30 cellular contexts compared by ENCODE assay signal in genomic region chr2:144971937-144972336, GRCh38.
"Had no signal": no experiment of that assay in that cellular context is flagged by ENCODE, and none has a peak within 500 bp of the region (broad histone marks: within the 10 kb centered on the region; RNA-seq: fewer than 3 reads in every experiment).

No MANE protein-coding gene starts in this region.

- H3K79me2 ChIP-seq: parathyroid adenoma had no signal

- H3K9me3 ChIP-seq: psoas muscle, right lobe of liver, testis, uterus had no signal

- H3K4me2 ChIP-seq: neural progenitor cell had no signal

- H3K4me1 ChIP-seq: neural progenitor cell, parathyroid adenoma, psoas muscle, right lobe of liver, sigmoid colon, suprapubic skin, testis, tibial artery, transverse colon, upper lobe of right lung, uterus had no signal

- H2AFZ ChIP-seq: neural progenitor cell, parathyroid adenoma had no signal

- H3K27ac Mint-ChIP-seq: naive thymus-derived CD8-positive, alpha-beta T cell; natural killer cell treated with Interleukin-12 subunit alpha and Interleukin-12 subunit beta and Interleukin-15 and Interleukin-18, amount 100 ng/mL, for 72 hours; nephron progenitor cell; neural progenitor cell; progenitor cell of endocrine pancreas; stimulated activated memory B cell treated with anti-CD40 and anti-IgM and Interleukin-4, amounts not matched to agents 10 μg/mL and 1 μg/mL and 100 μg/mL, for 72 hours; stimulated activated naive CD8-positive, alpha-beta T cell treated with anti-CD3 and anti-CD28 coated beads, Interleukin-15, amount 100 ng/mL, for 72 hours; type B pancreatic cell had no signal

- DNase-seq: naive thymus-derived CD8-positive, alpha-beta T cell; nephron progenitor cell; occipital lobe; ovary; posterior cingulate gyrus; psoas muscle; right cardiac atrium; right lobe of liver; sigmoid colon; small intestine; stimulated activated CD4-positive, alpha-beta T cell treated with anti-CD3 and anti-CD28 coated beads, Interleukin-15, amount 100 ng/mL, for 24 hours; stimulated activated CD4-positive, alpha-beta T cell treated with anti-CD3 and anti-CD28 coated beads, Interleukin-2, amount 100 ng/mL, for 24 hours; stimulated activated CD4-positive, alpha-beta T cell treated with anti-CD3 and anti-CD28 coated beads, Interleukin-2, amount 100 ng/mL, for 48 hours; stimulated activated CD4-positive, alpha-beta T cell treated with anti-CD3 and anti-CD28 coated beads, Interleukin-4, amount 100 ng/mL, for 24 hours; stimulated activated naive CD4-positive, alpha-beta T cell; stimulated activated naive CD8-positive, alpha-beta T cell treated with anti-CD3 and anti-CD28 coated beads, Interleukin-15, amount 100 ng/mL, for 72 hours; stimulated activated naive CD8-positive, alpha-beta T cell treated with anti-CD3 and anti-CD28 coated beads, Interleukin-15, Interleukin-2, amounts not matched to agents 100 U/mL and 50 U/mL, for 24 hours; substantia nigra; testis; tibial artery; transverse colon; upper lobe of right lung; uterus had no signal

- ATAC-seq: naive thymus-derived CD8-positive, alpha-beta T cell; psoas muscle; right cardiac atrium; right lobe of liver; stimulated activated memory B cell treated with anti-CD40 and anti-IgM and Interleukin-4, amounts not matched to agents 10 μg/mL and 1 μg/mL and 100 μg/mL, for 72 hours; stimulated activated naive CD8-positive, alpha-beta T cell treated with anti-CD3 and anti-CD28 coated beads, Interleukin-15, amount 100 ng/mL, for 72 hours; stimulated activated naive CD8-positive, alpha-beta T cell treated with anti-CD3 and anti-CD28 coated beads, Interleukin-15, Interleukin-2, amounts not matched to agents 100 U/mL and 50 U/mL, for 24 hours; upper lobe of right lung had no signal

- H3K36me3 Mint-ChIP-seq: stimulated activated memory B cell treated with anti-CD40 and anti-IgM and Interleukin-4, amounts not matched to agents 10 μg/mL and 1 μg/mL and 100 μg/mL, for 72 hours had no signal

- H3K36me3 ChIP-seq: neural progenitor cell, ovary, right lobe of liver, sigmoid colon, suprapubic skin, tibial artery, transverse colon, upper lobe of right lung, uterus had no signal

- H3K4me3 ChIP-seq: neural progenitor cell, ovary, psoas muscle, right lobe of liver, sigmoid colon, suprapubic skin, testis, tibial artery, transverse colon, upper lobe of right lung, uterus had no signal

- H3K27ac ChIP-seq: neural progenitor cell, ovary, parathyroid adenoma, psoas muscle, right lobe of liver, sigmoid colon, suprapubic skin, testis, tibial artery, transverse colon, upper lobe of right lung, uterus had no signal

- H3K4me3 Mint-ChIP-seq: naive thymus-derived CD8-positive, alpha-beta T cell; natural killer cell treated with Interleukin-12 subunit alpha and Interleukin-12 subunit beta and Interleukin-15 and Interleukin-18, amount 100 ng/mL, for 72 hours; nephron progenitor cell; neural progenitor cell; stimulated activated memory B cell treated with anti-CD40 and anti-IgM and Interleukin-4, amounts not matched to agents 10 μg/mL and 1 μg/mL and 100 μg/mL, for 72 hours; stimulated activated naive CD8-positive, alpha-beta T cell treated with anti-CD3 and anti-CD28 coated beads, Interleukin-15, amount 100 ng/mL, for 72 hours; type B pancreatic cell had no signal

- H3K27me3 ChIP-seq: neural progenitor cell, ovary, right lobe of liver, sigmoid colon, suprapubic skin, testis, tibial artery, transverse colon, upper lobe of right lung, uterus had no signal

- H3K4me1 Mint-ChIP-seq: naive thymus-derived CD8-positive, alpha-beta T cell; neural progenitor cell; stimulated activated memory B cell treated with anti-CD40 and anti-IgM and Interleukin-4, amounts not matched to agents 10 μg/mL and 1 μg/mL and 100 μg/mL, for 72 hours; stimulated activated naive CD8-positive, alpha-beta T cell treated with anti-CD3 and anti-CD28 coated beads, Interleukin-15, amount 100 ng/mL, for 72 hours had no signal

- H3K9ac ChIP-seq: neural progenitor cell, parathyroid adenoma had no signal
